1 cellular context compared by ENCODE assay signal in genomic region chr22:38079208-38079607, GRCh38.
A peak's percentile ranks its signal among the peaks of the same experiment; 100 is the strongest.
TF ChIP-seq lines count a peak whose summit lies in the region.

No MANE protein-coding gene starts in this region.

TF ChIP-seq in K562, 482 proteins besides CTCF, POLR2A, EP300 and RAD21:
- peak; percentile 70 for TF ChIP-seq ZNF121 (CRISPR knock-in tag; conservative IDR thresholded peaks at IDR 0.05)
